In the genomic region with DNA sequence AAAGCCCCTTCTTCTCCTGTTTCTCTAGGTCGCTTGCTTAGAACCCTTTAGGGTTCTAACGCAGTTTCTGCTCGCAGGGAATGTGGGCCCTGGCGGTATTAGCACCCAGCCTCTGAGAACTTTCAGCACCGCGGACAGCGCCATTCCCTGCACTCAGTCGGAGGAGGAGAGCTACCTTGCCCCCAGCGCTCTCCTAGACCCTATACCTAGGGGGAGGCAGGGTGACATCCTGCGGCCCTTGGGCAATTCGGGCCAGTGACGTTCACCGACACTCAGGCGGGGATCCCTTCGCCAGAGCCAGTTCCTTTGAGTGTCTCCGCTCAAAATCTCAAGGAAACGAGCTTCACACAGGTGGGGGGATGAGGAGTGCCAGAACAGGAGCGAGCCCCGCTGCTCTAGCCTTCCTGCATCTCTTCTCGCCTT, we compare ENCODE assay signal across 9 cellular contexts. TPM values are rescaled to one million over a fixed set of nuclear protein-coding genes. Genes with fewer than 3 reads are reported as not detected.
DNase-seq lines count a peak whose midpoint lies in the region; ATAC-seq, FAIRE-seq and TF ChIP-seq lines count a peak whose summit lies in the region.
"Had no signal": no experiment of that assay in that cellular context is flagged by ENCODE, and none has a peak within 500 bp of the region (broad histone marks: within the 10 kb centered on the region; RNA-seq: fewer than 3 reads in every experiment).

No MANE protein-coding gene starts in this region.

- H3K36me3 ChIP-seq in HUES64 (ENCODE audit: insufficient read depth, low read length) (no peaks in the 10 kb centered on the region), HepG2 (replicated peaks in 1 of 2; ENCODE audit: control insufficient read depth in 1 of 2, insufficient read depth in 2 of 2, low read length in 2 of 2) (no peaks in the 10 kb centered on the region)

- H3K4me3 ChIP-seq in HUES64 (ENCODE audit: low read length) (peak overlapping the region; percentile 61), HepG2 (replicated peaks in 1 of 3; ENCODE audit: insufficient read depth in 1 of 3, low read depth in 2 of 3, low read length in 3 of 3) (no peak overlapping the region)

- no peaks in the 10 kb centered on the region for H3K36me3 Mint-ChIP-seq in activated B cell treated with CpG ODN at 0.5 μM for 24 hours (ENCODE audit: low read depth)

- H3K79me2 ChIP-seq in HepG2 (ENCODE audit: insufficient read depth, low read length), result no peaks in the 10 kb centered on the region

- H2AFZ ChIP-seq in HepG2 (ENCODE audit: low read length), result no peak overlapping the region

- H3K9me3 Mint-ChIP-seq in activated B cell treated with CpG ODN at 0.5 μM for 24 hours, result no peaks in the 10 kb centered on the region

- H3K4me1 Mint-ChIP-seq in activated B cell treated with CpG ODN at 0.5 μM for 24 hours, result no peaks in the 10 kb centered on the region
- H3K4me1 Mint-ChIP-seq: IgD-negative memory B cell had no signal

- CTCF ChIA-PET in activated B cell treated with CpG ODN at 0.5 μM for 24 hours (lab: Charles Lee), result no interaction called here
- CTCF ChIA-PET in HepG2 (lab: Yijun Ruan, JAX; ENCODE audit: low intra/inter-chr PET ratio, low total read pairs), result no interaction called here

- no peak overlapping the region for H3K4me2 ChIP-seq in HepG2 (ENCODE audit: low read depth, low read length)

- peaks cover 51% of the 10 kb centered on the region for H3K27me3 Mint-ChIP-seq in activated B cell treated with CpG ODN at 0.5 μM for 24 hours

- TF ChIP-seq POLR2A in HepG2 (IDR thresholded peaks at IDR 0.05; ENCODE audit: insufficient read depth in 1 of 2, low read depth in 2 of 2, low read length in 2 of 2) (no peak), GM12892 (IDR thresholded peaks at IDR 0.05; ENCODE audit: low read depth, low read length) (no peak)

- intact Hi-C loops in activated B cell treated with CpG ODN at 0.5 μM for 24 hours (cut with micrococcal nuclease), result no loop called here
- intact Hi-C loops in HepG2 (cut with micrococcal nuclease; ENCODE audit: unreplicated experiment), result no loop called here

- DNase-seq in DMS 273 (lab: John Stamatoyannopoulos, UW; ENCODE audit: unreplicated experiment) (peak; percentile 86), activated B cell treated with CpG ODN at 0.5 μM for 24 hours (peak; percentile 27), dermis microvascular lymphatic vessel endothelial cell (ENCODE audit: low read depth in 2 of 2) (peak; percentile 43 to 73), HepG2 (ENCODE audit: low spot score) (peak; percentile 37), GM12892 (ENCODE audit: insufficient read length) (no peak)
- peak; percentile 78 for DNase-seq in stimulated activated CD8-positive, alpha-beta memory T cell treated with anti-CD3 and anti-CD28 coated beads, Interleukin-4, amount 100 ng/mL, for 48 hours

- WGBS in HUES64, result 3% methylated on average over 19 of the region's 20 CpGs
- whole genome bisulfite sequencing in HepG2 (ENCODE audit: low lambda C conversion rate), result 20% methylated on average over 7 of the region's 20 CpGs

- H3K9ac ChIP-seq in HUES64 (ENCODE audit: low read depth, low read length) (no peak overlapping the region), HepG2 (ENCODE audit: insufficient read depth, low read depth, low read length) (no peak overlapping the region)

- H3K4me1 ChIP-seq in HUES64 (ENCODE audit: insufficient read depth, low read length) (peaks cover 3% of the 10 kb centered on the region; the same call in 1 of the 2 replicates), HepG2 (ENCODE audit: insufficient read depth, low read length) (no peaks in the 10 kb centered on the region)

- H3K9me3 ChIP-seq in HUES64 (ENCODE audit: insufficient read depth, low read depth, low read length) (no peaks in the 10 kb centered on the region), HepG2 (ENCODE audit: low read length) (no peaks in the 10 kb centered on the region)

- no peak for ATAC-seq in activated B cell treated with CpG ODN at 0.5 μM for 24 hours (ENCODE audit: low read depth)
- peak; percentile 97 for ATAC-seq in HepG2
- ATAC-seq in HG03039 (IDR thresholded peaks at IDR 0.05; ENCODE audit: unreplicated experiment), result no peak

- no peak for TF ChIP-seq RAD21 in HepG2 (CRISPR knock-in tag; IDR thresholded peaks at IDR 0.05)

- H3K27me3 ChIP-seq in HUES64 (ENCODE audit: insufficient read depth, low read length), result peaks cover 47% of the 10 kb centered on the region
- 0 out of 5 replicates have a peak, but pooled peaks cover 0 to 3% of the 10 kb centered on the region in 2 experiments for H3K27me3 ChIP-seq in HepG2 (ENCODE audit: control insufficient read depth in 1 of 2, insufficient read depth in 2 of 2, low read length in 2 of 2)

- no peak for FAIRE-seq in HepG2 (lab: Jason Lieb, UNC)
- FAIRE-seq in GM12892 (lab: Jason Lieb, UNC), result no peak

- POLR2A ChIA-PET in activated B cell treated with CpG ODN at 0.5 μM for 24 hours (lab: Charles Lee), result no interaction called here
- POLR2A ChIA-PET in HepG2 (lab: Yijun Ruan, JAX), result no interaction called here

- H3K4me3 Mint-ChIP-seq in activated B cell treated with CpG ODN at 0.5 μM for 24 hours, result no peak overlapping the region
- H3K4me3 Mint-ChIP-seq: IgD-negative memory B cell had no signal

- TF ChIP-seq EP300 in HepG2 (IDR thresholded peaks at IDR 0.05; ENCODE audit: low read depth in 2 of 2, low read length in 2 of 2) (no peak), HepG2 (CRISPR knock-in tag; IDR thresholded peaks at IDR 0.05; ENCODE audit: borderline replicate concordance) (no peak)

- H3K27ac ChIP-seq in HUES64 (ENCODE audit: low read depth, low read length) (no peak overlapping the region), HepG2 (ENCODE audit: extremely low read length, insufficient read depth, low read length) (no peak overlapping the region)

- in situ Hi-C loops in HepG2 (cut with HindIII; ENCODE audit: extremely low pct_ligation_motif_present, low pct_unique_long_range_greater_than_20kb), result no loop called here

- no TSS peak for BruUV-seq in HepG2 (replicated peaks; lab: Mats Ljungman, UMichigan)

- H4K20me1 ChIP-seq in HepG2 (ENCODE audit: insufficient read depth, low read length), result no peaks in the 10 kb centered on the region

- no peak overlapping the region for H3K27ac Mint-ChIP-seq in activated B cell treated with CpG ODN at 0.5 μM for 24 hours
- H3K27ac Mint-ChIP-seq: IgD-negative memory B cell had no signal

- no peak for TF ChIP-seq CTCF in activated B cell treated with CpG ODN at 0.5 μM for 24 hours (IDR thresholded peaks at IDR 0.05)
- TF ChIP-seq CTCF in HepG2 (CRISPR knock-in tag; IDR thresholded peaks at IDR 0.05), result no peak

TF ChIP-seq in HepG2, 621 proteins besides CTCF, POLR2A, EP300 and RAD21 (continues in another document):
- 0 out of 2 replicates have a peak, but pooled peaks have one; percentile 35 for TF ChIP-seq ZNF737 (CRISPR knock-in tag; IDR thresholded peaks at IDR 0.05; ENCODE audit: borderline replicate concordance)
- TF ChIP-seq ZFAT (CRISPR knock-in tag; conservative IDR thresholded peaks at IDR 0.05), result no peak
- TF ChIP-seq WIZ (CRISPR knock-in tag; IDR thresholded peaks at IDR 0.05), result peak; percentile 96
- TF ChIP-seq HOXD1 (CRISPR knock-in tag; IDR thresholded peaks at IDR 0.05), result 0 out of 2 replicates have a peak, but pooled peaks have one; percentile 51
- TF ChIP-seq RFX5 (IDR thresholded peaks at IDR 0.05; ENCODE audit: low read depth, low read length), result no peak
- peak; percentile 54; the same call in 1 of the 2 replicates for TF ChIP-seq ZNF12 (CRISPR knock-in tag; IDR thresholded peaks at IDR 0.05)
- no peak for TF ChIP-seq ZNF431 (CRISPR knock-in tag; IDR thresholded peaks at IDR 0.05; ENCODE audit: borderline replicate concordance, low read depth)
- no peak for TF ChIP-seq U2AF1 (optimal IDR thresholded peaks at IDR 0.05; ENCODE audit: low read depth, low read length)
- TF ChIP-seq MATR3 (CRISPR knock-in tag; IDR thresholded peaks at IDR 0.05), result no peak

RNA-seq across cellular contexts. Expression of a gene that starts 1.3 kb away (rescaled TPM):
- polyA plus RNA-seq in HUES64 (2013, experiment 1 of 2), result 1.0 TPM
- polyA plus RNA-seq in HUES64 (2013, experiment 2 of 2), result 0.32 TPM
- total RNA-seq in activated B cell treated with CpG ODN at 0.5 μM for 24 hours (not detected in 2 replicates), dermis microvascular lymphatic vessel endothelial cell (under 0.01 and 0.13 TPM in 2 replicates), HepG2 (2016; rRNA removed; fragmentation: Illumina TruSeq; extraction: Trizol) (not detected in 2 replicates)
- total RNA-seq in HepG2 (2016; cell fraction: cytosol; rRNA removed; fragmentation: Illumina TruSeq; extraction: Trizol; ENCODE audit: low read depth), result not detected in 2 replicates
- total RNA-seq in HepG2 (2016; cell fraction: insoluble cytoplasmic fraction; rRNA removed; fragmentation: Illumina TruSeq; extraction: Trizol), result not detected in 2 replicates
- not detected in 2 replicates for total RNA-seq in HepG2 (2016; cell fraction: membrane; rRNA removed; fragmentation: Illumina TruSeq; extraction: Trizol)
- total RNA-seq in HepG2 (2016; cell fraction: nucleus; rRNA removed; fragmentation: Illumina TruSeq; extraction: Trizol), result not detected in 2 replicates
- polyA plus RNA-seq in HepG2 (2011; rRNA removed), result not detected in 2 replicates
- polyA plus RNA-seq in HepG2 (2011; cell fraction: cytosol; rRNA removed), result not detected in 2 replicates
- polyA plus RNA-seq in HepG2 (2011; cell fraction: nucleus; rRNA removed), result not detected in 2 replicates
- not detected in 2 replicates for polyA plus RNA-seq in HepG2 (2012)
- polyA plus RNA-seq in HepG2 (2016; cell fraction: cytosol; fragmentation: Illumina TruSeq; extraction: Trizol; ENCODE audit: low read depth), result not detected in 2 replicates
- not detected in 2 replicates for polyA plus RNA-seq in HepG2 (2016; cell fraction: insoluble cytoplasmic fraction; fragmentation: Illumina TruSeq; extraction: Trizol; ENCODE audit: low read depth)
- polyA plus RNA-seq in HepG2 (2016; cell fraction: membrane; fragmentation: Illumina TruSeq; extraction: Trizol; ENCODE audit: low read depth), result not detected in 2 replicates
- not detected in 2 replicates for polyA plus RNA-seq in HepG2 (2016; cell fraction: nucleus; fragmentation: Illumina TruSeq; extraction: Trizol; ENCODE audit: insufficient read depth, low read depth)
- 0.02 TPM in 1 of 2 replicates, not detected in the other for polyA minus RNA-seq in HepG2 (2011; rRNA and poly(A)+ RNA removed; ENCODE audit: low replicate concordance)
- not detected in 2 replicates for polyA minus RNA-seq in HepG2 (2011; cell fraction: cytosol; rRNA and poly(A)+ RNA removed)
- polyA minus RNA-seq in HepG2 (2011; cell fraction: nucleus; rRNA and poly(A)+ RNA removed), result not detected in 2 replicates
- not detected for polyA plus RNA-seq in GM12892 (2012; ENCODE audit: missing spikeins)
- polyA plus RNA-seq: IgD-negative memory B cell had no signal
